In the genomic region with DNA sequence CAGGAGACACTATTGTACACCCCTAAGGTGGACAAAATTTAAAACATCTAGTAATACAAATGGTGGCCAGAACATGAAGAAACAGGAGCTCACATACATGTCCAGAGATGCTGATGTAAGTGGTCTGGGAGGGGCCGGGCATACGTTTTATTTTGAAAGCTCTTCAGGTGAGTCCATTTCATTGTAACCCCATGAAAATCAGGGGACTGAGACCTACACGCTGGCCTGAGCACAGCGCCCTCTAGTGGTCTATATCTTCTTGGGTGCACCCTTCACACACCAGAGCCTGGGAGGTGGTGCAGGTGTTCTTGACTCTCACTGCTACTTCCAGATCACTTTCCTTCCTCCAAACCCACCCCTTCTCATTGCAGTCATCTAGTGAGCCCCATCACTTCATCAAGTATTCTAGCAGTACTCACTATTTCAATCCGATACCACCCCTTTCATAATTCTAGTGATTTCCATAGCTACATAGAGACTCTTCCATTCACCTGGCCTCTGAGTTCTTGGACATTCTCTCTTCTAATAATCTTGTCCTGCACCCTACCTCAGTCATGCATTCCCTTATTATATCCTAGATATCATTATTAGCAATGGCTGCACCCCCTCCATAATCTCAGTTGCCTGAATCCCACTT, we compare ENCODE assay signal across 8 cellular contexts. TPM values are rescaled to one million over a fixed set of nuclear protein-coding genes. Genes with fewer than 3 reads are reported as not detected.
DNase-seq lines count a peak whose midpoint lies in the region; ATAC-seq and TF ChIP-seq lines count a peak whose summit lies in the region.

No MANE protein-coding gene starts in this region.

- intact Hi-C loops in OCI-LY7 (cut with micrococcal nuclease; ENCODE audit: unreplicated experiment) (no loop called here), heart right ventricle (cut with DNase I) (loop anchor here in 1 of 10 donors (10.0 kb wide), 1 partner anchor 96 kb away; no protein-coding TSS in a partner anchor)

- no peak overlapping the region for H3K4me2 ChIP-seq in OCI-LY7 (ENCODE audit: low read length)

- H3K4me1 ChIP-seq in OCI-LY7 (ENCODE audit: insufficient read depth, low read length, poor library complexity, severe bottlenecking) (peaks cover 37% of the 10 kb centered on the region), heart right ventricle (peaks cover 0 to 30% (median 0%) of the 10 kb centered on the region in 9 donors)

- TF ChIP-seq CTCF in OCI-LY7 (conservative IDR thresholded peaks at IDR 0.05; ENCODE audit: low read length) (peak; percentile 97), heart right ventricle (IDR thresholded peaks at IDR 0.05) (peak; percentile 29 to 77 (median 61))

- H3K36me3 ChIP-seq in OCI-LY7 (ENCODE audit: insufficient read depth, low read length) = no peaks in the 10 kb centered on the region
- H3K36me3 ChIP-seq in heart right ventricle = no peaks in the 10 kb centered on the region

- BruUV-seq in OCI-LY7 (replicated peaks; lab: Mats Ljungman, UMichigan) = no TSS peak

- H3K4me3 ChIP-seq in OCI-LY7 (ENCODE audit: low read depth, low read length, poor library complexity, severe bottlenecking) (no peak overlapping the region), heart right ventricle (no peak overlapping the region)

- H4K20me1 ChIP-seq in OCI-LY7 (ENCODE audit: insufficient read depth, low read length) = no peaks in the 10 kb centered on the region

- ATAC-seq in HG02678 (IDR thresholded peaks at IDR 0.05; ENCODE audit: unreplicated experiment) = peak; percentile 55
- ATAC-seq in heart right ventricle = peak in 1 of 8 donors; percentile 34

- WGBS in heart right ventricle, 2 donors = 34% methylated on average over 5 of the region's 5 CpGs

- H3K79me2 ChIP-seq in OCI-LY7 (ENCODE audit: insufficient read depth, low read depth, low read length) = peaks cover 1% of the 10 kb centered on the region; the same call in 1 of the 2 replicates

- CTCF ChIA-PET in OCI-LY7 (lab: Charles Lee; ENCODE audit: unreplicated experiment) = interaction anchor here (0.7 to 1.1 kb wide), 7 partner anchors 9 to 274 kb away, joined by 3 to 11 read pairs (median 4); no protein-coding TSS in a partner anchor

- H2AFZ ChIP-seq in OCI-LY7 (ENCODE audit: low read length) = peak overlapping the region; percentile 54; the same call in 1 of the 2 replicates

- DNase-seq in NCI-H2081 (lab: John Stamatoyannopoulos, UW) = peak; percentile 31 to 56
- DNase-seq in NCI-H2081 treated with DMSO at 0.1 percent for 48 hours (lab: John Stamatoyannopoulos, UW) = no peak
- peak; percentile 90 for DNase-seq in OCI-LY7 (ENCODE audit: low spot score)
- peak; percentile 30 to 34 for DNase-seq in activated T-helper 1 cell treated with anti-CD3 and anti-CD28 coated beads, Interleukin-2, amount 50 U/mL, for 16 hours (ENCODE audit: low read depth in 1 of 2, low spot score in 1 of 2)
- DNase-seq in heart right ventricle = peak in 1 of 2 donors; percentile 20
- DNase-seq in stimulated activated CD4-positive, alpha-beta T cell treated with anti-CD3 and anti-CD28 coated beads, Interleukin-4, amount 100 ng/mL, for 48 hours (ENCODE audit: low read depth in 2 of 2) = peak; percentile 54 to 56
- DNase-seq in dedifferentiated amniotic fluid mesenchymal stem cell (ENCODE audit: extremely low spot score) = no peak

- H3K27me3 ChIP-seq in heart right ventricle = no peaks in the 10 kb centered on the region

- POLR2A ChIA-PET in OCI-LY7 (lab: Charles Lee) = interaction anchor here (0.5 to 2.1 kb wide), 8 partner anchors 26 to 321 kb away, joined by 4 to 8 read pairs (median 5); a partner anchor contains a TSS

- no peaks in the 10 kb centered on the region for H3K9me2 ChIP-seq in OCI-LY7 (ENCODE audit: insufficient read depth, low read length)

- H3K27ac ChIP-seq in OCI-LY7 (ENCODE audit: low read depth, low read length, poor library complexity, severe bottlenecking) = no peak overlapping the region
- no peak overlapping the region for H3K27ac ChIP-seq in heart right ventricle

- H3K9me3 ChIP-seq in OCI-LY7 (ENCODE audit: low read length) = no peaks in the 10 kb centered on the region
- H3K9me3 ChIP-seq in heart right ventricle = no peaks in the 10 kb centered on the region

RNA-seq across cellular contexts. Expression of a gene that starts 4.3 kb away (rescaled TPM):
- 1.5 TPM in 2 replicates for total RNA-seq in OCI-LY7 (2014; rRNA removed; shearing (Covaris generic))
- total RNA-seq in OCI-LY7 (2022) = 7.1 and 9.2 TPM in 2 replicates
- total RNA-seq in heart right ventricle = 1 to 10 TPM in 9 of 10 donors, under 1 TPM in 1; 0.96 to 3.7 (median 1.3) TPM
- under 1 TPM; 0.14 to 0.22 TPM for polyA plus RNA-seq in heart right ventricle

RNA-seq across cellular contexts. Expression of a gene that starts 6.7 kb away (rescaled TPM):
- total RNA-seq in OCI-LY7 (2014; rRNA removed; shearing (Covaris generic)) = not detected in 2 replicates
- total RNA-seq in OCI-LY7 (2022) (not detected in 2 replicates), heart right ventricle (10 to 100 TPM; 11.8 to 35.5 (median 17.2) TPM)
- polyA plus RNA-seq in heart right ventricle = 10 to 100 TPM in 1 of 2 donors, 1 to 10 TPM in 1; 8.0 to 13.8 TPM

RNA-seq across cellular contexts. Expression of a gene that starts 56.3 kb away (rescaled TPM):
- 3.3 and 3.8 TPM in 2 replicates for total RNA-seq in OCI-LY7 (2014; rRNA removed; shearing (Covaris generic))
- total RNA-seq in OCI-LY7 (2022) (6.0 and 7.4 TPM in 2 replicates), heart right ventricle (10 to 100 TPM in 1 of 10 donors, 1 to 10 TPM in 8, under 1 TPM in 1; 0.93 to 14.0 (median 3.1) TPM)
- polyA plus RNA-seq in heart right ventricle = under 1 TPM; 0.49 to 0.80 TPM

Comparison
In these comparisons a context has a peak if more than half of its experiments do, and no peak if none do; other contexts are left out.
1. DNase-seq: peak in NCI-H2081 (2 of 2), OCI-LY7 (single experiment), activated T-helper 1 cell treated with anti-CD3 and anti-CD28 coated beads, Interleukin-2, amount 50 U/mL, for 16 hours (2 of 2) and stimulated activated CD4-positive, alpha-beta T cell treated with anti-CD3 and anti-CD28 coated beads, Interleukin-4, amount 100 ng/mL, for 48 hours (2 of 2); none in NCI-H2081 treated with DMSO at 0.1 percent for 48 hours (single experiment) and dedifferentiated amniotic fluid mesenchymal stem cell (single experiment).
2. RNA of a gene that starts 6.7 kb away (total RNA-seq): 11.8 to 35.5 TPM in heart right ventricle; not detected in OCI-LY7; every median in the first group is over 10 times any median in the second.